15 cellular contexts compared by ENCODE assay signal in the genomic region with DNA sequence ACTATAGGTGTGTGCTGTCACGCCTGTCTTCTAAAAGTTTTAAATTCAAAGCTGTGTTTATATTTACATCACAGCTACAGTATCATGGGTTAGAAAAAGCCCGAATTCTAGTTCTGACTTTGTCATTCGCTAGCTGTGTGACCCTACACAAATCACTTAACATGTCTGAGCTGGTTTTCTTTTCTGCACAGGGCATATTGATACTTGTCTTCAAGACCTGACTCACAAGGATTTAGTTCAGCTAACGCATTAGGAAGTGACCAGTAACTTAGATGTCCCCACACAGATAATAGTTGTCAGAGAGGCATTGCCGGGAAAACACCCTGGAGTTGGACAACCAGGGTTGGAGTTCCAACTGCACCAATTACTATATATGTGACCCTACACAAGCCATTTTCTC.
"Had no signal": no experiment of that assay in that cellular context is flagged by ENCODE, and none has a peak within 500 bp of the region (broad histone marks: within the 10 kb centered on the region; RNA-seq: fewer than 3 reads in every experiment).

No MANE protein-coding gene starts in this region.

- H3K27ac ChIP-seq: lower lobe of right lung had no signal

- DNase-seq: activated CD4-positive, alpha-beta T cell treated with anti-CD3 and anti-CD28 coated beads for 1 hour; activated CD4-positive, alpha-beta T cell treated with anti-CD3 and anti-CD28 coated beads, Interleukin-2, amount 50 U/mL, for 48 hours; activated CD8-positive, alpha-beta memory T cell treated with anti-CD3 and anti-CD28 coated beads, Interleukin-2, amount 10 ng/mL, durations not matched to agents 7 days and 5 days; activated gamma-delta T cell; activated T-cell treated with anti-CD3 and anti-CD28 coated beads, Interleukin-2, amount 50 U/mL, for 4 hours; hippocampal formation; kidney glomerular epithelial cell; lower lobe of right lung; midbrain; naive B cell; right cardiac atrium; stimulated activated CD4-positive, alpha-beta T cell treated with anti-CD3 and anti-CD28 coated beads, Interleukin-12 subunit alpha, Interleukin-12 subunit beta, amount 100 ng/mL, for 4 hours; stimulated activated naive CD4-positive, alpha-beta T cell treated with Interleukin-2 at 50 U/mL for 16 hours; T1000; trophoblast cell had no signal

- H3K4me1 ChIP-seq: lower lobe of right lung had no signal

- H3K36me3 ChIP-seq: lower lobe of right lung had no signal

- ATAC-seq: activated CD8-positive, alpha-beta memory T cell treated with anti-CD3 and anti-CD28 coated beads, Interleukin-2, amount 10 ng/mL, durations not matched to agents 7 days and 5 days; activated T-cell treated with anti-CD3 and anti-CD28 coated beads, Interleukin-2, amount 50 U/mL, for 4 hours; lower lobe of right lung; right cardiac atrium had no signal

- H3K9me3 ChIP-seq: lower lobe of right lung had no signal

- H3K4me3 ChIP-seq: lower lobe of right lung had no signal
